In the genomic region with DNA sequence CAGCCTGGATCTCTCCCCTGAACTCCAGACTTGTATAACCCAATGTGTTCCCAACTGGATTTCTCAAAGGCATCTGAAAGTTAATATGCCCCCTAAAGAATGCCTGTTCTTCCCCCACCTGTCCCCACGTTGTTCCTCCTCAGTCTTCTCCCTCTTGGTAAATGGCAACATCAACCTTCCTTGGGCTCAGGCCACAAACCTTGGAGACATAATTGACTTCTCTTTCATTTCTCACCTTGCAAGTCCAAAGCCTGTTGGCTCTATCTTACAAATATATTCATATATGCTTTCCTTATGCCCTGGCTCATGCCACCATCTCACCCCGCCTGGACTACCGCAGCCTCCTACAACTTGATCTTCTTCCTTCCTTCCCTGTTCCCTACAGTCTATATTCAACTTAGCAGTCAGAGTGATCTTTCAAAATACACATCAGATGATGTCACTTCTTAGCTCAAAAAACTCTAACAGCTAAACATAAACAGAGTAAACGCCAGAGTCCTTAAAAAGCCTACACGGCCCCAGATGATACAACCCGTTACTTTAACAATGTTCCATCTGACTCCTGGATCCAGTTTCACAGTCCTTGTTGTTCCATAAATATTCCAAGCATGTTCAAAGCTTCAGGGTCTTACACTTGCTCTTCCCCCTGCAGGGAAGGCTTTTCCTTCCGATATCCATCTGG, we compare ENCODE assay signal across 2 cellular contexts.
TF ChIP-seq lines count a peak whose summit lies in the region.

No MANE protein-coding gene starts in this region.

TF ChIP-seq in HEK293, 187 proteins besides CTCF, POLR2A, EP300 and RAD21 (continued from another document):
- TF ChIP-seq, protein P1, sequence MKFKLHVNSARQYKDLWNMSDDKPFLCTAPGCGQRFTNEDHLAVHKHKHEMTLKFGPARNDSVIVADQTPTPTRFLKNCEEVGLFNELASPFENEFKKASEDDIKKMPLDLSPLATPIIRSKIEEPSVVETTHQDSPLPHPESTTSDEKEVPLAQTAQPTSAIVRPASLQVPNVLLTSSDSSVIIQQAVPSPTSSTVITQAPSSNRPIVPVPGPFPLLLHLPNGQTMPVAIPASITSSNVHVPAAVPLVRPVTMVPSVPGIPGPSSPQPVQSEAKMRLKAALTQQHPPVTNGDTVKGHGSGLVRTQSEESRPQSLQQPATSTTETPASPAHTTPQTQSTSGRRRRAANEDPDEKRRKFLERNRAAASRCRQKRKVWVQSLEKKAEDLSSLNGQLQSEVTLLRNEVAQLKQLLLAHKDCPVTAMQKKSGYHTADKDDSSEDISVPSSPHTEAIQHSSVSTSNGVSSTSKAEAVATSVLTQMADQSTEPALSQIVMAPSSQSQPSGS (tag by site-specific recombination; IDR thresholded peaks at IDR 0.05; ENCODE audit: low read depth), result peak; percentile 68
- no peak for TF ChIP-seq ZEB2 (tag by site-specific recombination; IDR thresholded peaks at IDR 0.05)
- no peak for TF ChIP-seq FEZF1 (tag by site-specific recombination; IDR thresholded peaks at IDR 0.05)
- TF ChIP-seq ZNF155 (tag by site-specific recombination; IDR thresholded peaks at IDR 0.05), result no peak
- no peak for TF ChIP-seq ZNF311 (tag by site-specific recombination; IDR thresholded peaks at IDR 0.05; ENCODE audit: borderline replicate concordance)
- TF ChIP-seq BCL11B (tag by site-specific recombination; IDR thresholded peaks at IDR 0.05; ENCODE audit: low read depth), result no peak

TF ChIP-seq in K562, 482 proteins besides CTCF, POLR2A, EP300 and RAD21 (continued from another document):
- TF ChIP-seq, protein P2, sequence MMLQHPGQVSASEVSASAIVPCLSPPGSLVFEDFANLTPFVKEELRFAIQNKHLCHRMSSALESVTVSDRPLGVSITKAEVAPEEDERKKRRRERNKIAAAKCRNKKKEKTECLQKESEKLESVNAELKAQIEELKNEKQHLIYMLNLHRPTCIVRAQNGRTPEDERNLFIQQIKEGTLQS (IDR thresholded peaks at IDR 0.05), result 0 out of 2 replicates have a peak, but pooled peaks have one; percentile 22
- TF ChIP-seq, protein P2 (CRISPR knock-in tag; conservative IDR thresholded peaks at IDR 0.05), result no peak
- TF ChIP-seq ZNF644 (tag; IDR thresholded peaks at IDR 0.05; ENCODE audit: low read depth) (no peak), ZNF146 (CRISPR knock-in tag; IDR thresholded peaks at IDR 0.05; ENCODE audit: unreplicated experiment) (no peak)
TF ChIP-seq in K562: peak in this region for 1.
